Comparison of ENCODE assay signal across 19 cellular contexts in the genomic region with DNA sequence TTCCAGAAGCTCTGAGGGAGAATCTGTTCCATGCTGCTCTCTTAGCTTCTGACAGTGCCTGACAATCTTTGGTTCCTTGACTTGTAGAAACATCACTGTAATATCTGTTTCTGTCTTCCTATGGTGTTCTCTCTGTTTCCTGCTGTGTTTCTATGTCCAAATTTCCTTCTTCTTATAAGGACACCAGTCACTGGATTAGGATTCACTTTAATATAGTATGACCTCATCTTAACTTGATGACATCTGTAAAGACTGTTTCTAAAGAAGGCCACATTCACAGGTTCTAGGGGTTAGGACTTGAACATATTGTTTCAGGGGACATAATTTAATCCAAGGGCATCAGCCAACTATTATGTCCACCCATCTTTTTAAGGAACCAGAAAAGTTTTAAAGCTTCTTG.
DNase-seq lines count a peak whose midpoint lies in the region; ATAC-seq, FAIRE-seq and TF ChIP-seq lines count a peak whose summit lies in the region.
"Had no signal": no experiment of that assay in that cellular context is flagged by ENCODE, and none has a peak within 500 bp of the region (broad histone marks: within the 10 kb centered on the region; RNA-seq: fewer than 3 reads in every experiment).

No MANE protein-coding gene starts in this region.

- H3K27me3 Mint-ChIP-seq in nephron (ENCODE audit: low read depth): no peaks in the 10 kb centered on the region
- H3K27me3 Mint-ChIP-seq: CD4-positive, alpha-beta T cell had no signal

- no peak for TF ChIP-seq EP300 in A549 (IDR thresholded peaks at IDR 0.05)

- no peaks in the 10 kb centered on the region for H4K20me1 ChIP-seq in BLaER1 treated with 17β-estradiol and CSF1 and Interleukin-3, amounts not matched to agents 10 nM and 100 nM

- no peak overlapping the region for H3K4me3 ChIP-seq in A549
- no peak overlapping the region for H3K4me3 ChIP-seq in BLaER1 treated with 17β-estradiol and CSF1 and Interleukin-3, amounts not matched to agents 10 nM and 100 nM
- H3K4me3 ChIP-seq: GM23338, HAP-1 had no signal

- peaks cover 48% of the 10 kb centered on the region for H3K4me1 ChIP-seq in A549
- H3K4me1 ChIP-seq in BLaER1 treated with 17β-estradiol and CSF1 and Interleukin-3, amounts not matched to agents 10 nM and 100 nM: peaks cover 32 to 48% (median 41%) of the 10 kb centered on the region in 10 experiments
- H3K4me1 ChIP-seq: HAP-1 had no signal

- FAIRE-seq in A549 (lab: Jason Lieb, UNC): no peak
- FAIRE-seq: D721Med, GM12891, GM18507 had no signal

- peak overlapping the region; percentile 34 to 35 (median 34) for H3K27ac Mint-ChIP-seq in nephron
- H3K27ac Mint-ChIP-seq: CD14-positive monocyte; CD4-positive, alpha-beta T cell; GM23338 had no signal

- no peak for TF ChIP-seq RAD21 in A549 (conservative IDR thresholded peaks at IDR 0.05 in 1 of 2, IDR thresholded peaks at IDR 0.05 in 1 of 2)

- H3K4me1 Mint-ChIP-seq in nephron: peaks cover 39% of the 10 kb centered on the region
- H3K4me1 Mint-ChIP-seq: CD8-positive, alpha-beta memory T cell had no signal

- no peak overlapping the region for H3K9ac ChIP-seq in BLaER1 treated with 17β-estradiol and CSF1 and Interleukin-3, amounts not matched to agents 10 nM and 100 nM

- CTCF ChIA-PET in A549 (lab: Yijun Ruan, JAX): interaction anchor here (1.1 to 1.8 kb wide), 3 partner anchors 26 to 129 kb away, joined by 3 to 4 read pairs (median 3); no protein-coding TSS in a partner anchor

- DNase-seq in DMS53 (lab: John Stamatoyannopoulos, UW) (peak; percentile 39), DMS53 treated with DMSO at 0.1 percent for 48 hours (lab: John Stamatoyannopoulos, UW; ENCODE audit: unreplicated experiment) (no peak), A549 (ENCODE audit: low read depth in 1 of 2, low spot score in 1 of 2) (no peak), activated gamma-delta T cell treated with Interleukin-2 at 50 U/mL for 16 hours (no peak)
- DNase-seq: 8988T; CD4-positive, alpha-beta T cell; CD8-positive, alpha-beta memory T cell; DMS153; DMS79 treated with DMSO at 0.1 percent for 48 hours; GF-D8 had no signal

- peaks cover 19% of the 10 kb centered on the region for H3K9me3 Mint-ChIP-seq in nephron
- H3K9me3 Mint-ChIP-seq: CD4-positive, alpha-beta T cell; CD8-positive, alpha-beta memory T cell had no signal

- no peak for ATAC-seq in A549
- no peak for ATAC-seq in SK-N-SH treated with all-trans-retinoic acid at 6 μM for 48 hours
- ATAC-seq: GM23338 had no signal

- H3K27ac ChIP-seq in A549: peak overlapping the region; percentile 81 to 85; a peak in 5 of 6 replicates
- no peak overlapping the region for H3K27ac ChIP-seq in BLaER1 treated with 17β-estradiol and CSF1 and Interleukin-3, amounts not matched to agents 10 nM and 100 nM

- no peaks in the 10 kb centered on the region for H3K36me3 Mint-ChIP-seq in nephron (ENCODE audit: low read depth)
- H3K36me3 Mint-ChIP-seq: CD14-positive monocyte; CD8-positive, alpha-beta memory T cell had no signal

- H3K36me3 ChIP-seq in BLaER1 treated with 17β-estradiol and CSF1 and Interleukin-3, amounts not matched to agents 10 nM and 100 nM: no peaks in the 10 kb centered on the region
- H3K36me3 ChIP-seq: HAP-1 had no signal

- no peaks in the 10 kb centered on the region for H3K9me3 ChIP-seq in A549
- H3K9me3 ChIP-seq in BLaER1 treated with 17β-estradiol and CSF1 and Interleukin-3, amounts not matched to agents 10 nM and 100 nM (replicated peaks in 1 of 11): peaks cover 0 to 5% (median 0%) of the 10 kb centered on the region in 11 experiments; a peak in 1 of 22 replicates
- H3K9me3 ChIP-seq: HAP-1 had no signal

- no peak for TF ChIP-seq POLR2A in A549 (IDR thresholded peaks at IDR 0.05; ENCODE audit: low read length)

- H3K4me2 ChIP-seq in A549: no peak overlapping the region
- peak overlapping the region in 6 of 11 experiments; percentile 33 to 64 (median 54); a peak in 5 of 22 replicates for H3K4me2 ChIP-seq in BLaER1 treated with 17β-estradiol and CSF1 and Interleukin-3, amounts not matched to agents 10 nM and 100 nM
- H3K4me2 ChIP-seq: GM23338 had no signal

- no peaks in the 10 kb centered on the region for H3K27me3 ChIP-seq in BLaER1 treated with 17β-estradiol and CSF1 and Interleukin-3, amounts not matched to agents 10 nM and 100 nM

- H3K4me3 Mint-ChIP-seq in nephron: no peak overlapping the region
- H3K4me3 Mint-ChIP-seq: CD14-positive monocyte; CD4-positive, alpha-beta T cell; CD8-positive, alpha-beta memory T cell; GM23338 had no signal

- POLR2A ChIA-PET in A549 (lab: Yijun Ruan, JAX): no interaction called here

- TF ChIP-seq CTCF in A549 (IDR thresholded peaks at IDR 0.05): no peak
- no peak for TF ChIP-seq CTCF in nephron (IDR thresholded peaks at IDR 0.05; ENCODE audit: unreplicated experiment in 3 of 3)

TF ChIP-seq in A549, 52 proteins besides CTCF, POLR2A, EP300 and RAD21:
- no peak for TF ChIP-seq HOXB13 (CRISPR knock-in tag; IDR thresholded peaks at IDR 0.05; ENCODE audit: low read depth)

TF ChIP-seq in SK-N-SH treated with all-trans-retinoic acid at 6 μM for 48 hours, 23 proteins besides CTCF, POLR2A, EP300 and RAD21:
- TF ChIP-seq ZNF70 (CRISPR knock-in tag; IDR thresholded peaks at IDR 0.05) (no peak), ZNF8 (CRISPR knock-in tag; IDR thresholded peaks at IDR 0.05) (no peak), CSDC2 (CRISPR knock-in tag; IDR thresholded peaks at IDR 0.05) (no peak), OSR1 (CRISPR knock-in tag; IDR thresholded peaks at IDR 0.05) (no peak), GLIS3 (CRISPR knock-in tag; IDR thresholded peaks at IDR 0.05) (no peak), TOX (CRISPR knock-in tag; IDR thresholded peaks at IDR 0.05; ENCODE audit: borderline replicate concordance) (no peak)
- TF ChIP-seq, protein P1, sequence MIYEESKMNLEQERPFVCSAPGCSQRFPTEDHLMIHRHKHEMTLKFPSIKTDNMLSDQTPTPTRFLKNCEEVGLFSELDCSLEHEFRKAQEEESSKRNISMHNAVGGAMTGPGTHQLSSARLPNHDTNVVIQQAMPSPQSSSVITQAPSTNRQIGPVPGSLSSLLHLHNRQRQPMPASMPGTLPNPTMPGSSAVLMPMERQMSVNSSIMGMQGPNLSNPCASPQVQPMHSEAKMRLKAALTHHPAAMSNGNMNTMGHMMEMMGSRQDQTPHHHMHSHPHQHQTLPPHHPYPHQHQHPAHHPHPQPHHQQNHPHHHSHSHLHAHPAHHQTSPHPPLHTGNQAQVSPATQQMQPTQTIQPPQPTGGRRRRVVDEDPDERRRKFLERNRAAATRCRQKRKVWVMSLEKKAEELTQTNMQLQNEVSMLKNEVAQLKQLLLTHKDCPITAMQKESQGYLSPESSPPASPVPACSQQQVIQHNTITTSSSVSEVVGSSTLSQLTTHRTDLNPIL (CRISPR knock-in tag; IDR thresholded peaks at IDR 0.05; ENCODE audit: low read depth): no peak
- TF ChIP-seq, protein P2, sequence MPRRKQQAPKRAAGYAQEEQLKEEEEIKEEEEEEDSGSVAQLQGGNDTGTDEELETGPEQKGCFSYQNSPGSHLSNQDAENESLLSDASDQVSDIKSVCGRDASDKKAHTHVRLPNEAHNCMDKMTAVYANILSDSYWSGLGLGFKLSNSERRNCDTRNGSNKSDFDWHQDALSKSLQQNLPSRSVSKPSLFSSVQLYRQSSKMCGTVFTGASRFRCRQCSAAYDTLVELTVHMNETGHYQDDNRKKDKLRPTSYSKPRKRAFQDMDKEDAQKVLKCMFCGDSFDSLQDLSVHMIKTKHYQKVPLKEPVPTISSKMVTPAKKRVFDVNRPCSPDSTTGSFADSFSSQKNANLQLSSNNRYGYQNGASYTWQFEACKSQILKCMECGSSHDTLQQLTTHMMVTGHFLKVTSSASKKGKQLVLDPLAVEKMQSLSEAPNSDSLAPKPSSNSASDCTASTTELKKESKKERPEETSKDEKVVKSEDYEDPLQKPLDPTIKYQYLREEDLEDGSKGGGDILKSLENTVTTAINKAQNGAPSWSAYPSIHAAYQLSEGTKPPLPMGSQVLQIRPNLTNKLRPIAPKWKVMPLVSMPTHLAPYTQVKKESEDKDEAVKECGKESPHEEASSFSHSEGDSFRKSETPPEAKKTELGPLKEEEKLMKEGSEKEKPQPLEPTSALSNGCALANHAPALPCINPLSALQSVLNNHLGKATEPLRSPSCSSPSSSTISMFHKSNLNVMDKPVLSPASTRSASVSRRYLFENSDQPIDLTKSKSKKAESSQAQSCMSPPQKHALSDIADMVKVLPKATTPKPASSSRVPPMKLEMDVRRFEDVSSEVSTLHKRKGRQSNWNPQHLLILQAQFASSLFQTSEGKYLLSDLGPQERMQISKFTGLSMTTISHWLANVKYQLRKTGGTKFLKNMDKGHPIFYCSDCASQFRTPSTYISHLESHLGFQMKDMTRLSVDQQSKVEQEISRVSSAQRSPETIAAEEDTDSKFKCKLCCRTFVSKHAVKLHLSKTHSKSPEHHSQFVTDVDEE (CRISPR knock-in tag; IDR thresholded peaks at IDR 0.05): no peak
- TF ChIP-seq, protein P3, sequence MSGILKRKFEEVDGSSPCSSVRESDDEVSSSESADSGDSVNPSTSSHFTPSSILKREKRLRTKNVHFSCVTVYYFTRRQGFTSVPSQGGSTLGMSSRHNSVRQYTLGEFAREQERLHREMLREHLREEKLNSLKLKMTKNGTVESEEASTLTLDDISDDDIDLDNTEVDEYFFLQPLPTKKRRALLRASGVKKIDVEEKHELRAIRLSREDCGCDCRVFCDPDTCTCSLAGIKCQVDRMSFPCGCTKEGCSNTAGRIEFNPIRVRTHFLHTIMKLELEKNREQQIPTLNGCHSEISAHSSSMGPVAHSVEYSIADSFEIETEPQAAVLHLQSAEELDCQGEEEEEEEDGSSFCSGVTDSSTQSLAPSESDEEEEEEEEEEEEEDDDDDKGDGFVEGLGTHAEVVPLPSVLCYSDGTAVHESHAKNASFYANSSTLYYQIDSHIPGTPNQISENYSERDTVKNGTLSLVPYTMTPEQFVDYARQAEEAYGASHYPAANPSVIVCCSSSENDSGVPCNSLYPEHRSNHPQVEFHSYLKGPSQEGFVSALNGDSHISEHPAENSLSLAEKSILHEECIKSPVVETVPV (CRISPR knock-in tag; IDR thresholded peaks at IDR 0.05): no peak

Comparison
In these comparisons a context has a peak if more than half of its experiments do, and no peak if none do; other contexts are left out.
1. H3K27ac ChIP-seq: peak in A549 (2 of 2); none in BLaER1 treated with 17β-estradiol and CSF1 and Interleukin-3, amounts not matched to agents 10 nM and 100 nM (0 of 11).